ENCODE assay signal across 1 cellular context in genomic region chr13:80134360-80134759, GRCh38.
TF ChIP-seq lines count a peak whose summit lies in the region.

No MANE protein-coding gene starts in this region.

TF ChIP-seq in WTC11, 78 proteins besides CTCF, POLR2A, EP300 and RAD21 (continued from another document):
- TF ChIP-seq MLX (CRISPR knock-in tag; IDR thresholded peaks at IDR 0.05) = no peak
- no peak for TF ChIP-seq SMAD3 (CRISPR knock-in tag; IDR thresholded peaks at IDR 0.05; ENCODE audit: borderline replicate concordance)
